9 cellular contexts compared by ENCODE assay signal in genomic region chr13:59906413-59907027, GRCh38.
A peak's percentile ranks its signal among the peaks of the same experiment; 100 is the strongest.
DNase-seq lines count a peak whose midpoint lies in the region; ATAC-seq, FAIRE-seq and TF ChIP-seq lines count a peak whose summit lies in the region.
"Had no signal": no experiment of that assay in that cellular context is flagged by ENCODE, and none has a peak within 500 bp of the region (broad histone marks: within the 10 kb centered on the region; RNA-seq: fewer than 3 reads in every experiment).

No MANE protein-coding gene starts in this region.

- H3K27ac ChIP-seq in foreskin keratinocyte (no peak overlapping the region), aorta (ENCODE audit: low read depth in 1 of 2, low read length in 2 of 2) (no peak overlapping the region)

- POLR2A ChIA-PET in activated CD4-positive, alpha-beta memory T cell treated with anti-CD3 and anti-CD28 coated beads for 36 hours (lab: Charles Lee), result no interaction called here

- no peaks in the 10 kb centered on the region for H3K9me3 Mint-ChIP-seq in activated CD4-positive, alpha-beta memory T cell treated with anti-CD3 and anti-CD28 coated beads for 36 hours
- H3K9me3 Mint-ChIP-seq: dendritic cell treated with granulocyte-macrophage colony-stimulating factor and Interleukin-4, amounts not matched to agents 40 ng/mL and 50 ng/mL, for 4 days had no signal

- CTCF ChIA-PET in activated CD4-positive, alpha-beta memory T cell treated with anti-CD3 and anti-CD28 coated beads for 36 hours (lab: Charles Lee), result interaction anchor here (0.9 to 1.8 kb wide), 3 partner anchors 17 to 514 kb away, joined by 3 to 11 read pairs (median 3); no protein-coding TSS in a partner anchor

- H3K9me3 ChIP-seq in aorta (ENCODE audit: control insufficient read depth, low read length), result no peaks in the 10 kb centered on the region

- H3K4me1 ChIP-seq in foreskin keratinocyte (peaks cover 7% of the 10 kb centered on the region), aorta (ENCODE audit: control insufficient read depth in 1 of 2, insufficient read depth in 2 of 2, low read length in 2 of 2) (no peaks in the 10 kb centered on the region)

- H3K36me3 ChIP-seq in aorta (ENCODE audit: control insufficient read depth in 1 of 2, insufficient read depth in 2 of 2, low read length in 1 of 2), result no peaks in the 10 kb centered on the region

- H3K27me3 Mint-ChIP-seq in activated CD4-positive, alpha-beta memory T cell treated with anti-CD3 and anti-CD28 coated beads for 36 hours, result no peaks in the 10 kb centered on the region
- H3K27me3 Mint-ChIP-seq: dendritic cell treated with granulocyte-macrophage colony-stimulating factor and Interleukin-4, amounts not matched to agents 40 ng/mL and 50 ng/mL, for 4 days had no signal

- H3K4me3 Mint-ChIP-seq in activated CD4-positive, alpha-beta memory T cell treated with anti-CD3 and anti-CD28 coated beads for 36 hours, result no peak overlapping the region
- H3K4me3 Mint-ChIP-seq: dendritic cell treated with granulocyte-macrophage colony-stimulating factor and Interleukin-4, amounts not matched to agents 40 ng/mL and 50 ng/mL, for 4 days had no signal

- no peaks in the 10 kb centered on the region for H3K36me3 Mint-ChIP-seq in activated CD4-positive, alpha-beta memory T cell treated with anti-CD3 and anti-CD28 coated beads for 36 hours

- ATAC-seq in foreskin keratinocyte, result peak; percentile 60
- no peak for ATAC-seq in aorta (ENCODE audit: low FRiP score)
- ATAC-seq in GM21390 (IDR thresholded peaks at IDR 0.05; ENCODE audit: unreplicated experiment), result no peak

- no peak for TF ChIP-seq POLR2A in H54 (IDR thresholded peaks at IDR 0.05; ENCODE audit: low read depth, low read length)

- DNase-seq in AG08396 (ENCODE audit: low spot score), result peak; percentile 13
- no peak for DNase-seq in H54 (ENCODE audit: insufficient read length, low spot score)
- peak; percentile 4 for DNase-seq in RPMI8226
- peak in 1 of 2 donors; percentile 20 for DNase-seq in foreskin keratinocyte
- peak; percentile 36 for DNase-seq in stromal cell of bone marrow (ENCODE audit: low read depth)
- no peak for DNase-seq in activated CD4-positive, alpha-beta memory T cell treated with anti-CD3 and anti-CD28 coated beads for 36 hours
- DNase-seq in aorta, result no peak

- intact Hi-C loops in activated CD4-positive, alpha-beta memory T cell treated with anti-CD3 and anti-CD28 coated beads for 36 hours (cut with micrococcal nuclease), result loop anchor here (2.0 kb wide), 1 partner anchor 226 kb away; no protein-coding TSS in a partner anchor
- intact Hi-C loops in aorta (cut with DNase I), result loop anchor here in 1 of 2 donors (5.0 to 10.0 kb wide), 2 partner anchors 222 to 514 kb away; no protein-coding TSS in a partner anchor

- no peaks in the 10 kb centered on the region for H3K27me3 ChIP-seq in foreskin keratinocyte
- H3K27me3 ChIP-seq in aorta (ENCODE audit: control insufficient read depth in 1 of 2, insufficient read depth in 2 of 2, low read length in 1 of 2), result no peaks in the 10 kb centered on the region

- no peaks in the 10 kb centered on the region for H3K4me1 Mint-ChIP-seq in activated CD4-positive, alpha-beta memory T cell treated with anti-CD3 and anti-CD28 coated beads for 36 hours (ENCODE audit: low read depth)

- no peak overlapping the region for H3K27ac Mint-ChIP-seq in activated CD4-positive, alpha-beta memory T cell treated with anti-CD3 and anti-CD28 coated beads for 36 hours
- H3K27ac Mint-ChIP-seq: dendritic cell treated with granulocyte-macrophage colony-stimulating factor and Interleukin-4, amounts not matched to agents 40 ng/mL and 50 ng/mL, for 4 days had no signal

- TF ChIP-seq CTCF in foreskin keratinocyte (conservative IDR thresholded peaks at IDR 0.05), result peak; percentile 80

- no peak overlapping the region for H3K4me3 ChIP-seq in aorta (ENCODE audit: low read length in 2 of 2)

- WGBS in aorta, 2 donors, result 36 to 40% methylated on average over 6 of the region's 6 CpGs

- FAIRE-seq in H54 (lab: Jason Lieb, UNC), result peak; percentile 53

Comparison
In these comparisons a context has a peak if more than half of its experiments do, and no peak if none do; other contexts are left out.
1. DNase-seq: peak in AG08396 (single experiment), RPMI8226 (single experiment) and stromal cell of bone marrow (single experiment); none in H54 (single experiment), activated CD4-positive, alpha-beta memory T cell treated with anti-CD3 and anti-CD28 coated beads for 36 hours (single experiment) and aorta (0 of 2).